In the genomic region with DNA sequence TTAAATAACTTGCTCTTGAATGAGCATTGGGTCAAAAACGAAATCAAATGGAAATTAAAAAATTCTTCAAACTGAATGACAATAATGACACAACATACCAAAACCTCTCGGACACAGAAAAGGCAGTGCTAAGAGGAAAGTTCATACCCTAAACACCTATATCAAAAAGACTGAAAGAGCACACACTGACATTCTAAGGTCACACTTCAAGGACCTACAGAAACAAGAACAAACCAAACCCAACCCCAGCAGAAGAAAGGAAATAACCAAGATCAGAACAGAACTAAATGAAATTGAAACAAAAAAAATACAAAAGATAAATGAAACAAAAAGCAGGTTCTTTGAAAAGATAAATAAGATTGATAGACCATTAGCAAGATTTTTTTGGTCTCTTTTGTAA, we compare ENCODE assay signal across 8 cellular contexts. TPM values are rescaled to one million over a fixed set of nuclear protein-coding genes. Genes with fewer than 3 reads are reported as not detected.
DNase-seq lines count a peak whose midpoint lies in the region; ATAC-seq and TF ChIP-seq lines count a peak whose summit lies in the region.
"Not testable (repeated sequence)": the region's sequence is repeated elsewhere in the genome, so short reads cannot be mapped to it uniquely, and the experiment has no call there.

No MANE protein-coding gene starts in this region.

- H3K36me3 Mint-ChIP-seq in CD8-positive, alpha-beta T cell; T-cell; activated CD8-positive, alpha-beta memory T cell treated with anti-CD3 and anti-CD28 coated beads, Interleukin-2, amount 10 ng/mL, durations not matched to agents 7 days and 5 days: not testable (repeated sequence)
- peaks cover 14% of the 10 kb centered on the region for H3K36me3 Mint-ChIP-seq in T-helper 2 cell treated with Interferon-gamma antibody and Interleukin-4, amounts not matched to agents 5 μg/mL and 100 μg/mL, for 36 hours (ENCODE audit: low read depth)
- H3K36me3 Mint-ChIP-seq in activated CD4-positive, alpha-beta memory T cell treated with anti-CD3 and anti-CD28 coated beads, Interleukin-2, amount 10 ng/mL, durations not matched to agents 7 days and 5 days (ENCODE audit: low read depth), result peaks cover 13% of the 10 kb centered on the region
- peaks cover 11% of the 10 kb centered on the region for H3K36me3 Mint-ChIP-seq in activated T-helper 2 cell treated with anti-CD3 and anti-CD28 coated beads, Interferon-gamma antibody, Interleukin-2, Interleukin-4, amounts not matched to agents 10 μg/mL and 5 μg/mL and 100 μg/mL, durations not matched to agents 14 hours and 24 hours and 36 hours (ENCODE audit: low read depth)
- H3K36me3 Mint-ChIP-seq in activated naive CD8-positive, alpha-beta T cell treated with anti-CD3 and anti-CD28 coated beads, Interleukin-2, amount 10 ng/mL, durations not matched to agents 7 days and 5 days, result peaks cover 23% of the 10 kb centered on the region
- H3K36me3 Mint-ChIP-seq in naive thymus-derived CD4-positive, alpha-beta T cell, result peaks cover 5 to 33% (median 9%) of the 10 kb centered on the region in 5 donors

- POLR2A ChIA-PET in CD8-positive, alpha-beta T cell (lab: Charles Lee); T-cell (lab: Charles Lee); activated CD4-positive, alpha-beta memory T cell treated with anti-CD3 and anti-CD28 coated beads, Interleukin-2, amount 10 ng/mL, durations not matched to agents 7 days and 5 days (lab: Charles Lee); naive thymus-derived CD4-positive, alpha-beta T cell (lab: Charles Lee): not testable (repeated sequence)
- POLR2A ChIA-PET in activated naive CD8-positive, alpha-beta T cell treated with anti-CD3 and anti-CD28 coated beads, Interleukin-2, amount 10 ng/mL, durations not matched to agents 7 days and 5 days (lab: Charles Lee), result interaction anchor here (0.8 kb wide), 1 partner anchor 60 kb away, joined by 5 read pairs; a partner anchor contains a TSS

- not testable (repeated sequence) for H3K9me3 Mint-ChIP-seq in CD8-positive, alpha-beta T cell; activated CD8-positive, alpha-beta memory T cell treated with anti-CD3 and anti-CD28 coated beads, Interleukin-2, amount 10 ng/mL, durations not matched to agents 7 days and 5 days (ENCODE audit: low read depth); activated naive CD8-positive, alpha-beta T cell treated with anti-CD3 and anti-CD28 coated beads, Interleukin-2, amount 10 ng/mL, durations not matched to agents 7 days and 5 days
- H3K9me3 Mint-ChIP-seq in T-cell, result peaks cover 7 to 11% (median 9%) of the 10 kb centered on the region in 3 donors
- peaks cover 12% of the 10 kb centered on the region for H3K9me3 Mint-ChIP-seq in T-helper 2 cell treated with Interferon-gamma antibody and Interleukin-4, amounts not matched to agents 5 μg/mL and 100 μg/mL, for 36 hours
- peaks cover 12% of the 10 kb centered on the region for H3K9me3 Mint-ChIP-seq in activated CD4-positive, alpha-beta memory T cell treated with anti-CD3 and anti-CD28 coated beads, Interleukin-2, amount 10 ng/mL, durations not matched to agents 7 days and 5 days
- H3K9me3 Mint-ChIP-seq in activated T-helper 2 cell treated with anti-CD3 and anti-CD28 coated beads, Interferon-gamma antibody, Interleukin-2, Interleukin-4, amounts not matched to agents 10 μg/mL and 5 μg/mL and 100 μg/mL, durations not matched to agents 14 hours and 24 hours and 36 hours, result peaks cover 12% of the 10 kb centered on the region
- H3K9me3 Mint-ChIP-seq in naive thymus-derived CD4-positive, alpha-beta T cell, result peaks cover 7 to 26% (median 11%) of the 10 kb centered on the region in 11 donors

- H3K4me3 Mint-ChIP-seq in CD8-positive, alpha-beta T cell, result peak overlapping the region; percentile 2
- H3K4me3 Mint-ChIP-seq in T-cell, result peak overlapping the region in 1 of 3 donors; percentile 1
- H3K4me3 Mint-ChIP-seq in T-helper 2 cell treated with Interferon-gamma antibody and Interleukin-4, amounts not matched to agents 5 μg/mL and 100 μg/mL, for 36 hours, result peak overlapping the region; percentile 69
- peak overlapping the region; percentile 17 for H3K4me3 Mint-ChIP-seq in activated CD4-positive, alpha-beta memory T cell treated with anti-CD3 and anti-CD28 coated beads, Interleukin-2, amount 10 ng/mL, durations not matched to agents 7 days and 5 days
- peak overlapping the region; percentile 19 for H3K4me3 Mint-ChIP-seq in activated CD8-positive, alpha-beta memory T cell treated with anti-CD3 and anti-CD28 coated beads, Interleukin-2, amount 10 ng/mL, durations not matched to agents 7 days and 5 days
- H3K4me3 Mint-ChIP-seq in activated T-helper 2 cell treated with anti-CD3 and anti-CD28 coated beads, Interferon-gamma antibody, Interleukin-2, Interleukin-4, amounts not matched to agents 10 μg/mL and 5 μg/mL and 100 μg/mL, durations not matched to agents 14 hours and 24 hours and 36 hours (ENCODE audit: low read depth), result peak overlapping the region; percentile 31
- H3K4me3 Mint-ChIP-seq in activated naive CD8-positive, alpha-beta T cell treated with anti-CD3 and anti-CD28 coated beads, Interleukin-2, amount 10 ng/mL, durations not matched to agents 7 days and 5 days, result peak overlapping the region; percentile 79
- peak overlapping the region in 7 of 10 donors; percentile 8 to 68 (median 34) for H3K4me3 Mint-ChIP-seq in naive thymus-derived CD4-positive, alpha-beta T cell

- DNase-seq in CD8-positive, alpha-beta T cell; T-cell; T-helper 2 cell treated with Interferon-gamma antibody and Interleukin-4, amounts not matched to agents 5 μg/mL and 100 μg/mL, for 36 hours (ENCODE audit: low spot score); activated CD4-positive, alpha-beta memory T cell treated with anti-CD3 and anti-CD28 coated beads, Interleukin-2, amount 10 ng/mL, durations not matched to agents 7 days and 5 days; activated CD8-positive, alpha-beta memory T cell treated with anti-CD3 and anti-CD28 coated beads, Interleukin-2, amount 10 ng/mL, durations not matched to agents 7 days and 5 days; activated T-helper 2 cell treated with anti-CD3 and anti-CD28 coated beads, Interferon-gamma antibody, Interleukin-2, Interleukin-4, amounts not matched to agents 10 μg/mL and 5 μg/mL and 100 μg/mL, durations not matched to agents 14 hours and 24 hours and 36 hours (ENCODE audit: low spot score); activated naive CD8-positive, alpha-beta T cell treated with anti-CD3 and anti-CD28 coated beads, Interleukin-2, amount 10 ng/mL, durations not matched to agents 7 days and 5 days: not testable (repeated sequence)
- peak in 1 of 9 donors; percentile 2 for DNase-seq in naive thymus-derived CD4-positive, alpha-beta T cell

- not testable (repeated sequence) for H3K36me3 ChIP-seq in CD8-positive, alpha-beta T cell (ENCODE audit: insufficient read depth, low read length); naive thymus-derived CD4-positive, alpha-beta T cell (ENCODE audit: control insufficient read depth in 2 of 3, insufficient read depth in 3 of 3, low read length in 3 of 3)

- not testable (repeated sequence) for H3K4me1 Mint-ChIP-seq in CD8-positive, alpha-beta T cell (ENCODE audit: low read depth)
- H3K4me1 Mint-ChIP-seq in T-cell, result peaks cover 9 to 18% (median 10%) of the 10 kb centered on the region in 3 donors
- peaks cover 22% of the 10 kb centered on the region for H3K4me1 Mint-ChIP-seq in T-helper 2 cell treated with Interferon-gamma antibody and Interleukin-4, amounts not matched to agents 5 μg/mL and 100 μg/mL, for 36 hours (ENCODE audit: low read depth)
- peaks cover 19% of the 10 kb centered on the region for H3K4me1 Mint-ChIP-seq in activated CD4-positive, alpha-beta memory T cell treated with anti-CD3 and anti-CD28 coated beads, Interleukin-2, amount 10 ng/mL, durations not matched to agents 7 days and 5 days
- H3K4me1 Mint-ChIP-seq in activated CD8-positive, alpha-beta memory T cell treated with anti-CD3 and anti-CD28 coated beads, Interleukin-2, amount 10 ng/mL, durations not matched to agents 7 days and 5 days, result peaks cover 17% of the 10 kb centered on the region
- H3K4me1 Mint-ChIP-seq in activated T-helper 2 cell treated with anti-CD3 and anti-CD28 coated beads, Interferon-gamma antibody, Interleukin-2, Interleukin-4, amounts not matched to agents 10 μg/mL and 5 μg/mL and 100 μg/mL, durations not matched to agents 14 hours and 24 hours and 36 hours (ENCODE audit: low read depth), result peaks cover 18% of the 10 kb centered on the region
- H3K4me1 Mint-ChIP-seq in activated naive CD8-positive, alpha-beta T cell treated with anti-CD3 and anti-CD28 coated beads, Interleukin-2, amount 10 ng/mL, durations not matched to agents 7 days and 5 days, result peaks cover 21% of the 10 kb centered on the region
- H3K4me1 Mint-ChIP-seq in naive thymus-derived CD4-positive, alpha-beta T cell, result peaks cover 0 to 35% (median 15%) of the 10 kb centered on the region in 7 donors

- not testable (repeated sequence) for H3K27me3 Mint-ChIP-seq in CD8-positive, alpha-beta T cell (ENCODE audit: low read depth); T-cell; activated CD4-positive, alpha-beta memory T cell treated with anti-CD3 and anti-CD28 coated beads, Interleukin-2, amount 10 ng/mL, durations not matched to agents 7 days and 5 days
- H3K27me3 Mint-ChIP-seq in T-helper 2 cell treated with Interferon-gamma antibody and Interleukin-4, amounts not matched to agents 5 μg/mL and 100 μg/mL, for 36 hours (ENCODE audit: low read depth), result peaks cover 28% of the 10 kb centered on the region
- peaks cover 18% of the 10 kb centered on the region for H3K27me3 Mint-ChIP-seq in activated CD8-positive, alpha-beta memory T cell treated with anti-CD3 and anti-CD28 coated beads, Interleukin-2, amount 10 ng/mL, durations not matched to agents 7 days and 5 days
- peaks cover 14% of the 10 kb centered on the region for H3K27me3 Mint-ChIP-seq in activated T-helper 2 cell treated with anti-CD3 and anti-CD28 coated beads, Interferon-gamma antibody, Interleukin-2, Interleukin-4, amounts not matched to agents 10 μg/mL and 5 μg/mL and 100 μg/mL, durations not matched to agents 14 hours and 24 hours and 36 hours (ENCODE audit: low read depth)
- peaks cover 21% of the 10 kb centered on the region for H3K27me3 Mint-ChIP-seq in activated naive CD8-positive, alpha-beta T cell treated with anti-CD3 and anti-CD28 coated beads, Interleukin-2, amount 10 ng/mL, durations not matched to agents 7 days and 5 days
- peaks cover 0 to 17% (median 0%) of the 10 kb centered on the region in 5 donors for H3K27me3 Mint-ChIP-seq in naive thymus-derived CD4-positive, alpha-beta T cell

- H3K4me1 ChIP-seq in CD8-positive, alpha-beta T cell (ENCODE audit: insufficient read depth, low read length); naive thymus-derived CD4-positive, alpha-beta T cell (ENCODE audit: control insufficient read depth in 2 of 2, insufficient read depth in 2 of 2, low read length in 2 of 2): not testable (repeated sequence)

- not testable (repeated sequence) for H3K27ac ChIP-seq in CD8-positive, alpha-beta T cell (ENCODE audit: low read depth, low read length); naive thymus-derived CD4-positive, alpha-beta T cell (ENCODE audit: low read depth, low read length)

- peak overlapping the region; percentile 29 for H3K27ac Mint-ChIP-seq in CD8-positive, alpha-beta T cell
- H3K27ac Mint-ChIP-seq in T-cell, result peak overlapping the region; percentile 6 to 17
- peak overlapping the region; percentile 84 for H3K27ac Mint-ChIP-seq in T-helper 2 cell treated with Interferon-gamma antibody and Interleukin-4, amounts not matched to agents 5 μg/mL and 100 μg/mL, for 36 hours
- H3K27ac Mint-ChIP-seq in activated CD4-positive, alpha-beta memory T cell treated with anti-CD3 and anti-CD28 coated beads, Interleukin-2, amount 10 ng/mL, durations not matched to agents 7 days and 5 days, result peak overlapping the region; percentile 63
- H3K27ac Mint-ChIP-seq in activated CD8-positive, alpha-beta memory T cell treated with anti-CD3 and anti-CD28 coated beads, Interleukin-2, amount 10 ng/mL, durations not matched to agents 7 days and 5 days, result peak overlapping the region; percentile 74
- H3K27ac Mint-ChIP-seq in activated T-helper 2 cell treated with anti-CD3 and anti-CD28 coated beads, Interferon-gamma antibody, Interleukin-2, Interleukin-4, amounts not matched to agents 10 μg/mL and 5 μg/mL and 100 μg/mL, durations not matched to agents 14 hours and 24 hours and 36 hours, result peak overlapping the region; percentile 43
- peak overlapping the region; percentile 95 for H3K27ac Mint-ChIP-seq in activated naive CD8-positive, alpha-beta T cell treated with anti-CD3 and anti-CD28 coated beads, Interleukin-2, amount 10 ng/mL, durations not matched to agents 7 days and 5 days
- H3K27ac Mint-ChIP-seq in naive thymus-derived CD4-positive, alpha-beta T cell, result peak overlapping the region in 6 of 9 donors; percentile 3 to 76 (median 35)

- CTCF ChIA-PET in CD8-positive, alpha-beta T cell (lab: Charles Lee); T-cell (lab: Charles Lee); activated CD4-positive, alpha-beta memory T cell treated with anti-CD3 and anti-CD28 coated beads, Interleukin-2, amount 10 ng/mL, durations not matched to agents 7 days and 5 days (lab: Charles Lee); activated CD8-positive, alpha-beta memory T cell treated with anti-CD3 and anti-CD28 coated beads, Interleukin-2, amount 10 ng/mL, durations not matched to agents 7 days and 5 days (lab: Charles Lee); naive thymus-derived CD4-positive, alpha-beta T cell (lab: Charles Lee): not testable (repeated sequence)

- ATAC-seq in CD8-positive, alpha-beta T cell; T-cell (replicated peaks in 1 of 4); activated CD8-positive, alpha-beta memory T cell treated with anti-CD3 and anti-CD28 coated beads, Interleukin-2, amount 10 ng/mL, durations not matched to agents 7 days and 5 days; activated naive CD8-positive, alpha-beta T cell treated with anti-CD3 and anti-CD28 coated beads, Interleukin-2, amount 10 ng/mL, durations not matched to agents 7 days and 5 days (ENCODE audit: low read depth); naive thymus-derived CD4-positive, alpha-beta T cell: not testable (repeated sequence)

- H3K27me3 ChIP-seq in CD8-positive, alpha-beta T cell (ENCODE audit: insufficient read depth, low read length); naive thymus-derived CD4-positive, alpha-beta T cell (ENCODE audit: control insufficient read depth in 2 of 2, insufficient read depth in 2 of 2, low read length in 2 of 2): not testable (repeated sequence)

- intact Hi-C loops in CD8-positive, alpha-beta T cell (cut with DNase I, micrococcal nuclease); activated T-helper 2 cell treated with anti-CD3 and anti-CD28 coated beads, Interferon-gamma antibody, Interleukin-2, Interleukin-4, amounts not matched to agents 10 μg/mL and 5 μg/mL and 100 μg/mL, durations not matched to agents 14 hours and 24 hours and 36 hours (cut with micrococcal nuclease): not testable (repeated sequence)
- intact Hi-C loops in naive thymus-derived CD4-positive, alpha-beta T cell (cut with micrococcal nuclease), result loop anchor here in 1 of 2 donors (1.0 to 2.0 kb wide), 2 partner anchors 41 to 44 kb away; a partner anchor contains a TSS

- not testable (repeated sequence) for H3K9me3 ChIP-seq in CD8-positive, alpha-beta T cell (ENCODE audit: low read length); naive thymus-derived CD4-positive, alpha-beta T cell (ENCODE audit: control insufficient read depth in 2 of 3, low read length in 3 of 3)

- not testable (repeated sequence) for TF ChIP-seq CTCF in CD8-positive, alpha-beta T cell (IDR thresholded peaks at IDR 0.05)

- H3K4me3 ChIP-seq in CD8-positive, alpha-beta T cell (ENCODE audit: low read depth, low read length); naive thymus-derived CD4-positive, alpha-beta T cell (ENCODE audit: low read length): not testable (repeated sequence)

RNA-seq across cellular contexts. Expression of a gene that starts 40.6 kb away (rescaled TPM):
- 1 to 10 TPM; 1.4 to 1.7 TPM for total RNA-seq in CD8-positive, alpha-beta T cell
- 10 to 100 TPM in 2 of 5 donors, 1 to 10 TPM in 3; 4.0 to 13.4 (median 8.3) TPM for total RNA-seq in T-cell
- 10 to 100 TPM in 1 of 2 experiments, 1 to 10 TPM in 1; 9.8 to 11.6 TPM for total RNA-seq in activated CD4-positive, alpha-beta memory T cell treated with anti-CD3 and anti-CD28 coated beads, Interleukin-2, amount 10 ng/mL, durations not matched to agents 7 days and 5 days
- total RNA-seq in activated CD8-positive, alpha-beta memory T cell treated with anti-CD3 and anti-CD28 coated beads, Interleukin-2, amount 10 ng/mL, durations not matched to agents 7 days and 5 days, result 10 to 100 TPM; 12.2 to 15.5 TPM
- total RNA-seq in activated T-helper 2 cell treated with anti-CD3 and anti-CD28 coated beads, Interferon-gamma antibody, Interleukin-2, Interleukin-4, amounts not matched to agents 10 μg/mL and 5 μg/mL and 100 μg/mL, durations not matched to agents 14 hours and 24 hours and 36 hours, result 10.6 and 12.1 TPM in 2 replicates
- 10 to 100 TPM; 13.9 to 15.9 TPM for total RNA-seq in activated naive CD8-positive, alpha-beta T cell treated with anti-CD3 and anti-CD28 coated beads, Interleukin-2, amount 10 ng/mL, durations not matched to agents 7 days and 5 days
- 10 to 100 TPM in 3 of 5 experiments, 1 to 10 TPM in 2; 4.7 to 14.5 (median 10.3) TPM for total RNA-seq in naive thymus-derived CD4-positive, alpha-beta T cell
- polyA plus RNA-seq in naive thymus-derived CD4-positive, alpha-beta T cell, result 1 to 10 TPM; 5.7 to 7.4 TPM

Comparison
In these comparisons a context has a peak if more than half of its experiments do, and no peak if none do; other contexts are left out.
1. H3K27ac Mint-ChIP-seq: peak in every context shown above with its lines; median percentile 95 in activated naive CD8-positive, alpha-beta T cell treated with anti-CD3 and anti-CD28 coated beads, Interleukin-2, amount 10 ng/mL, durations not matched to agents 7 days and 5 days; 84 in T-helper 2 cell treated with Interferon-gamma antibody and Interleukin-4, amounts not matched to agents 5 μg/mL and 100 μg/mL, for 36 hours; 74 in activated CD8-positive, alpha-beta memory T cell treated with anti-CD3 and anti-CD28 coated beads, Interleukin-2, amount 10 ng/mL, durations not matched to agents 7 days and 5 days; 63 in activated CD4-positive, alpha-beta memory T cell treated with anti-CD3 and anti-CD28 coated beads, Interleukin-2, amount 10 ng/mL, durations not matched to agents 7 days and 5 days; 43 in activated T-helper 2 cell treated with anti-CD3 and anti-CD28 coated beads, Interferon-gamma antibody, Interleukin-2, Interleukin-4, amounts not matched to agents 10 μg/mL and 5 μg/mL and 100 μg/mL, durations not matched to agents 14 hours and 24 hours and 36 hours; 35 in naive thymus-derived CD4-positive, alpha-beta T cell; 29 in CD8-positive, alpha-beta T cell; 12 in T-cell.